Comparison of ENCODE assay signal across 13 cellular contexts in genomic region chr12:64893961-64894360, GRCh38.
A peak's percentile ranks its signal among the peaks of the same experiment; 100 is the strongest.
DNase-seq lines count a peak whose midpoint lies in the region; ATAC-seq, FAIRE-seq and TF ChIP-seq lines count a peak whose summit lies in the region.
"Had no signal": no experiment of that assay in that cellular context is flagged by ENCODE, and none has a peak within 500 bp of the region (broad histone marks: within the 10 kb centered on the region; RNA-seq: fewer than 3 reads in every experiment).

No MANE protein-coding gene starts in this region.

- no peaks in the 10 kb centered on the region for H3K9me3 ChIP-seq in endothelial cell of umbilical vein (replicated peaks; ENCODE audit: control insufficient read depth, insufficient read depth, low read length)
- H3K9me3 ChIP-seq: vagina had no signal

- no peak overlapping the region for H2AFZ ChIP-seq in endothelial cell of umbilical vein (ENCODE audit: low read depth, low read length)

- TF ChIP-seq POLR2A in endothelial cell of umbilical vein (IDR thresholded peaks at IDR 0.05; ENCODE audit: low read depth, low read length), result no peak

- ATAC-seq in GM21423 (IDR thresholded peaks at IDR 0.05; ENCODE audit: unreplicated experiment), result no peak
- ATAC-seq: sciatic nerve had no signal

- FAIRE-seq in endothelial cell of umbilical vein (lab: Jason Lieb, UNC), result no peak
- FAIRE-seq: endometrium had no signal

- BruUV-seq in endothelial cell of umbilical vein (replicated peaks; lab: Mats Ljungman, UMichigan), result no TSS peak

- no peaks in the 10 kb centered on the region for H3K27me3 ChIP-seq in endothelial cell of umbilical vein (ENCODE audit: control insufficient read depth in 2 of 2, insufficient read depth in 2 of 2, low read length in 2 of 2)
- H3K27me3 ChIP-seq: vagina had no signal

- intact Hi-C loops in endothelial cell of umbilical vein (cut with micrococcal nuclease), result loop anchor here (5.0 to 10.0 kb wide), 3 partner anchors 388 to 1513 kb away; no protein-coding TSS in a partner anchor

- H4K20me1 ChIP-seq in endothelial cell of umbilical vein (replicated peaks; ENCODE audit: control insufficient read depth, extremely low read depth, insufficient read depth, low read length), result no peaks in the 10 kb centered on the region

- dilution Hi-C loops in endothelial cell of umbilical vein (cut with MboI; ENCODE audit: extremely low pct_ligation_motif_present, low sequenced_read_pairs), result no loop called here

- H3K4me2 ChIP-seq in endothelial cell of umbilical vein (ENCODE audit: insufficient read depth, low read length), result peak overlapping the region; percentile 59

- H3K9me1 ChIP-seq in endothelial cell of umbilical vein (replicated peaks; ENCODE audit: control insufficient read depth, extremely low read depth, insufficient read depth, low read length), result no peaks in the 10 kb centered on the region

- CTCF ChIA-PET in endothelial cell of umbilical vein (lab: Charles Lee), result interaction anchor here (1.2 to 6.6 kb wide), 6 partner anchors 10 to 339 kb away, joined by 3 to 116 read pairs (median 28); partner anchors contain the start of gene WIF1

- no peak overlapping the region for H3K27ac ChIP-seq in endothelial cell of umbilical vein (ENCODE audit: insufficient read depth, low read depth, low read length)
- H3K27ac ChIP-seq: vagina had no signal

- H3K4me1 ChIP-seq in endothelial cell of umbilical vein (ENCODE audit: control insufficient read depth, extremely low read depth, insufficient read depth, low read length), result peaks cover 34% of the 10 kb centered on the region
- H3K4me1 ChIP-seq: vagina had no signal

- no peak for TF ChIP-seq CTCF in endothelial cell of umbilical vein (IDR thresholded peaks at IDR 0.05; ENCODE audit: extremely low read depth in 1 of 2, insufficient read depth in 1 of 2, low read depth in 1 of 2, low read length in 2 of 2)

- no peaks in the 10 kb centered on the region for H3K36me3 ChIP-seq in endothelial cell of umbilical vein (ENCODE audit: control insufficient read depth in 2 of 2, extremely low read depth in 1 of 2, insufficient read depth in 2 of 2, low read length in 2 of 2)
- H3K36me3 ChIP-seq: vagina had no signal

- POLR2A ChIA-PET in endothelial cell of umbilical vein (lab: Charles Lee), result no interaction called here

- H3K9ac ChIP-seq in endothelial cell of umbilical vein (replicated peaks; ENCODE audit: extremely low read depth, insufficient read depth, low read length), result no peak overlapping the region

- H3K79me2 ChIP-seq in endothelial cell of umbilical vein (ENCODE audit: control insufficient read depth, insufficient read depth, low read length), result no peaks in the 10 kb centered on the region

- H3K4me3 ChIP-seq in endothelial cell of umbilical vein (replicated peaks in 1 of 3; ENCODE audit: insufficient read depth in 1 of 3, low read depth in 1 of 3, low read length in 3 of 3) (no peak overlapping the region), skeletal muscle cell (ENCODE audit: low read depth, low read length) (no peak overlapping the region)
- H3K4me3 ChIP-seq: vagina had no signal

- DNase-seq in ELR (ENCODE audit: low read depth) (peak; percentile 90), NCI-H774 (lab: John Stamatoyannopoulos, UW) (peak; percentile 35), endothelial cell of umbilical vein (ENCODE audit: low read depth, low spot score) (peak; percentile 39), skeletal muscle cell (ENCODE audit: low read depth) (peak; percentile 63), ecto neural progenitor cell (ENCODE audit: low spot score) (no peak)
- DNase-seq in activated CD4-positive, CD25-positive, alpha-beta regulatory T cell (lab: John Stamatoyannopoulos, UW), result no peak
- DNase-seq: activated naive CD4-positive, alpha-beta T cell; stimulated activated naive CD4-positive, alpha-beta T cell; SW 1271 had no signal

TF ChIP-seq in endothelial cell of umbilical vein, 7 proteins besides CTCF, POLR2A, EP300 and RAD21:
- peak; percentile 63 for TF ChIP-seq FOS (IDR thresholded peaks at IDR 0.05; ENCODE audit: borderline replicate concordance, insufficient read depth, low read length)
- peak; percentile 28 for TF ChIP-seq JUN (IDR thresholded peaks at IDR 0.05; ENCODE audit: borderline replicate concordance, insufficient read depth, insufficient read length, low read depth)
- no peak for TF ChIP-seq EZH2 (IDR thresholded peaks at IDR 0.05; ENCODE audit: borderline replicate concordance, low read depth, low read length, severe bottlenecking)
- TF ChIP-seq GATA2 (IDR thresholded peaks at IDR 0.05; ENCODE audit: insufficient read depth, insufficient read length, low read depth, low read length), result no peak
- no peak for TF ChIP-seq MYC (IDR thresholded peaks at IDR 0.05; ENCODE audit: low read depth, low read length)

Comparison
In these comparisons a context has a peak if more than half of its experiments do, and no peak if none do; other contexts are left out.
1. DNase-seq: peak in ELR (single experiment), NCI-H774 (single experiment), endothelial cell of umbilical vein (single experiment) and skeletal muscle cell (single experiment); none in activated CD4-positive, CD25-positive, alpha-beta regulatory T cell (0 of 4) and ecto neural progenitor cell (single experiment).